Comparison of ENCODE assay signal across 1 cellular context in the genomic region with DNA sequence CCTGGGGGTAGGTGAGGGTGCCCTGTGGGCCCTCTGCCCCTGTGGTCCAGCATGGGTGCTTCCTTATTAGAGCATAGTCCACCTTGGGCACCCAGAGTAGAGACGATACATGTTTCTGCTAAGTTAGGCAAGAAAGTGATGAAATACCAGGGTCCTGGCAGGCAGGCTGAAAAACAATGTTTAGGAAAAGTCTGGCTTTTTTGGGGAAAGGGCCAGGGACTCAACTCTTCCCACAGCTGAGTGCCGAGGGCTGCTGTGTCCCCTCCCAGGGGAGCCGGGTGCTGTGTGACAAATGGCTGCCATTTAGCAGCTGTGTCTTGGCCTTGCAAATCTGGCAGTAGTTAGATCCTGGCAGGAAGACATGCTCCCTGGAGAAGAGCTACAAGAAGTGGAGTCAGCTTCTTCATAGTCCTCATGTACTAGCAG.
TF ChIP-seq lines count a peak whose summit lies in the region.

No MANE protein-coding gene starts in this region.

TF ChIP-seq in GM23338, 12 proteins besides CTCF, POLR2A, EP300 and RAD21:
- TF ChIP-seq, protein P1, sequence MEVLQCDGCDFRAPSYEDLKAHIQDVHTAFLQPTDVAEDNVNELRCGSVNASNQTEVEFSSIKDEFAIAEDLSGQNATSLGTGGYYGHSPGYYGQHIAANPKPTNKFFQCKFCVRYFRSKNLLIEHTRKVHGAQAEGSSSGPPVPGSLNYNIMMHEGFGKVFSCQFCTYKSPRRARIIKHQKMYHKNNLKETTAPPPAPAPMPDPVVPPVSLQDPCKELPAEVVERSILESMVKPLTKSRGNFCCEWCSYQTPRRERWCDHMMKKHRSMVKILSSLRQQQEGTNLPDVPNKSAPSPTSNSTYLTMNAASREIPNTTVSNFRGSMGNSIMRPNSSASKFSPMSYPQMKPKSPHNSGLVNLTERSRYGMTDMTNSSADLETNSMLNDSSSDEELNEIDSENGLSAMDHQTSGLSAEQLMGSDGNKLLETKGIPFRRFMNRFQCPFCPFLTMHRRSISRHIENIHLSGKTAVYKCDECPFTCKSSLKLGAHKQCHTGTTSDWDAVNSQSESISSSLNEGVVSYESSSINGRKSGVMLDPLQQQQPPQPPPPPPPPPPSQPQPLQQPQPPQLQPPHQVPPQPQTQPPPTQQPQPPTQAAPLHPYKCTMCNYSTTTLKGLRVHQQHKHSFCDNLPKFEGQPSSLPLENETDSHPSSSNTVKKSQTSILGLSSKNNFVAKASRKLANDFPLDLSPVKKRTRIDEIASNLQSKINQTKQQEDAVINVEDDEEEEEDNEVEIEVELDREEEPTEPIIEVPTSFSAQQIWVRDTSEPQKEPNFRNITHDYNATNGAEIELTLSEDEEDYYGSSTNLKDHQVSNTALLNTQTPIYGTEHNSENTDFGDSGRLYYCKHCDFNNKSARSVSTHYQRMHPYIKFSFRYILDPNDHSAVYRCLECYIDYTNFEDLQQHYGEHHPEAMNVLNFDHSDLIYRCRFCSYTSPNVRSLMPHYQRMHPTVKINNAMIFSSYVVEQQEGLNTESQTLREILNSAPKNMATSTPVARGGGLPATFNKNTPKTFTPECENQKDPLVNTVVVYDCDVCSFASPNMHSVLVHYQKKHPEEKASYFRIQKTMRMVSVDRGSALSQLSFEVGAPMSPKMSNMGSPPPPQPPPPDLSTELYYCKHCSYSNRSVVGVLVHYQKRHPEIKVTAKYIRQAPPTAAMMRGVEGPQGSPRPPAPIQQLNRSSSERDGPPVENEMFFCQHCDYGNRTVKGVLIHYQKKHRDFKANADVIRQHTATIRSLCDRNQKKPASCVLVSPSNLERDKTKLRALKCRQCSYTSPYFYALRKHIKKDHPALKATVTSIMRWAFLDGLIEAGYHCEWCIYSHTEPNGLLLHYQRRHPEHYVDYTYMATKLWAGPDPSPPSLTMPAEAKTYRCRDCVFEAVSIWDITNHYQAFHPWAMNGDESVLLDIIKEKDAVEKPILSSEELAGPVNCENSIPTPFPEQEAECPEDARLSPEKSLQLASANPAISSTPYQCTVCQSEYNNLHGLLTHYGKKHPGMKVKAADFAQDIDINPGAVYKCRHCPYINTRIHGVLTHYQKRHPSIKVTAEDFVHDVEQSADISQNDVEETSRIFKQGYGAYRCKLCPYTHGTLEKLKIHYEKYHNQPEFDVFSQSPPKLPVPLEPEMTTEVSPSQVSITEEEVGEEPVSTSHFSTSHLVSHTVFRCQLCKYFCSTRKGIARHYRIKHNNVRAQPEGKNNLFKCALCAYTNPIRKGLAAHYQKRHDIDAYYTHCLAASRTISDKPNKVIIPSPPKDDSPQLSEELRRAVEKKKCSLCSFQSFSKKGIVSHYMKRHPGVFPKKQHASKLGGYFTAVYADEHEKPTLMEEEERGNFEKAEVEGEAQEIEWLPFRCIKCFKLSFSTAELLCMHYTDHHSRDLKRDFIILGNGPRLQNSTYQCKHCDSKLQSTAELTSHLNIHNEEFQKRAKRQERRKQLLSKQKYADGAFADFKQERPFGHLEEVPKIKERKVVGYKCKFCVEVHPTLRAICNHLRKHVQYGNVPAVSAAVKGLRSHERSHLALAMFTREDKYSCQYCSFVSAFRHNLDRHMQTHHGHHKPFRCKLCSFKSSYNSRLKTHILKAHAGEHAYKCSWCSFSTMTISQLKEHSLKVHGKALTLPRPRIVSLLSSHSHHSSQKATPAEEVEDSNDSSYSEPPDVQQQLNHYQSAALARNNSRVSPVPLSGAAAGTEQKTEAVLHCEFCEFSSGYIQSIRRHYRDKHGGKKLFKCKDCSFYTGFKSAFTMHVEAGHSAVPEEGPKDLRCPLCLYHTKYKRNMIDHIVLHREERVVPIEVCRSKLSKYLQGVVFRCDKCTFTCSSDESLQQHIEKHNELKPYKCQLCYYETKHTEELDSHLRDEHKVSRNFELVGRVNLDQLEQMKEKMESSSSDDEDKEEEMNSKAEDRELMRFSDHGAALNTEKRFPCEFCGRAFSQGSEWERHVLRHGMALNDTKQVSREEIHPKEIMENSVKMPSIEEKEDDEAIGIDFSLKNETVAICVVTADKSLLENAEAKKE (CRISPR knock-in tag; IDR thresholded peaks at IDR 0.05) = no peak
- TF ChIP-seq STAT1 (IDR thresholded peaks at IDR 0.05; ENCODE audit: unreplicated experiment) (no peak), EZH2 (IDR thresholded peaks at IDR 0.05; ENCODE audit: low read depth, unreplicated experiment) (no peak), CREB1 (CRISPR knock-in tag; IDR thresholded peaks at IDR 0.05; ENCODE audit: low read depth) (no peak), EZH2phosphoT487 (IDR thresholded peaks at IDR 0.05; ENCODE audit: unreplicated experiment) (no peak), ZNF114 (CRISPR knock-in tag; IDR thresholded peaks at IDR 0.05) (no peak), POLR2AphosphoS5 (IDR thresholded peaks at IDR 0.05; ENCODE audit: low read depth) (no peak), ZNF331 (CRISPR knock-in tag; IDR thresholded peaks at IDR 0.05; ENCODE audit: low read depth) (no peak), NANOG (IDR thresholded peaks at IDR 0.05; ENCODE audit: borderline replicate concordance) (no peak), JUNB (IDR thresholded peaks at IDR 0.05; ENCODE audit: unreplicated experiment) (no peak)
- TF ChIP-seq, protein P2, sequence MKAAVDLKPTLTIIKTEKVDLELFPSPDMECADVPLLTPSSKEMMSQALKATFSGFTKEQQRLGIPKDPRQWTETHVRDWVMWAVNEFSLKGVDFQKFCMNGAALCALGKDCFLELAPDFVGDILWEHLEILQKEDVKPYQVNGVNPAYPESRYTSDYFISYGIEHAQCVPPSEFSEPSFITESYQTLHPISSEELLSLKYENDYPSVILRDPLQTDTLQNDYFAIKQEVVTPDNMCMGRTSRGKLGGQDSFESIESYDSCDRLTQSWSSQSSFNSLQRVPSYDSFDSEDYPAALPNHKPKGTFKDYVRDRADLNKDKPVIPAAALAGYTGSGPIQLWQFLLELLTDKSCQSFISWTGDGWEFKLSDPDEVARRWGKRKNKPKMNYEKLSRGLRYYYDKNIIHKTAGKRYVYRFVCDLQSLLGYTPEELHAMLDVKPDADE (IDR thresholded peaks at IDR 0.05) = no peak
- TF ChIP-seq, protein P3, sequence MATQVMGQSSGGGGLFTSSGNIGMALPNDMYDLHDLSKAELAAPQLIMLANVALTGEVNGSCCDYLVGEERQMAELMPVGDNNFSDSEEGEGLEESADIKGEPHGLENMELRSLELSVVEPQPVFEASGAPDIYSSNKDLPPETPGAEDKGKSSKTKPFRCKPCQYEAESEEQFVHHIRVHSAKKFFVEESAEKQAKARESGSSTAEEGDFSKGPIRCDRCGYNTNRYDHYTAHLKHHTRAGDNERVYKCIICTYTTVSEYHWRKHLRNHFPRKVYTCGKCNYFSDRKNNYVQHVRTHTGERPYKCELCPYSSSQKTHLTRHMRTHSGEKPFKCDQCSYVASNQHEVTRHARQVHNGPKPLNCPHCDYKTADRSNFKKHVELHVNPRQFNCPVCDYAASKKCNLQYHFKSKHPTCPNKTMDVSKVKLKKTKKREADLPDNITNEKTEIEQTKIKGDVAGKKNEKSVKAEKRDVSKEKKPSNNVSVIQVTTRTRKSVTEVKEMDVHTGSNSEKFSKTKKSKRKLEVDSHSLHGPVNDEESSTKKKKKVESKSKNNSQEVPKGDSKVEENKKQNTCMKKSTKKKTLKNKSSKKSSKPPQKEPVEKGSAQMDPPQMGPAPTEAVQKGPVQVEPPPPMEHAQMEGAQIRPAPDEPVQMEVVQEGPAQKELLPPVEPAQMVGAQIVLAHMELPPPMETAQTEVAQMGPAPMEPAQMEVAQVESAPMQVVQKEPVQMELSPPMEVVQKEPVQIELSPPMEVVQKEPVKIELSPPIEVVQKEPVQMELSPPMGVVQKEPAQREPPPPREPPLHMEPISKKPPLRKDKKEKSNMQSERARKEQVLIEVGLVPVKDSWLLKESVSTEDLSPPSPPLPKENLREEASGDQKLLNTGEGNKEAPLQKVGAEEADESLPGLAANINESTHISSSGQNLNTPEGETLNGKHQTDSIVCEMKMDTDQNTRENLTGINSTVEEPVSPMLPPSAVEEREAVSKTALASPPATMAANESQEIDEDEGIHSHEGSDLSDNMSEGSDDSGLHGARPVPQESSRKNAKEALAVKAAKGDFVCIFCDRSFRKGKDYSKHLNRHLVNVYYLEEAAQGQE (IDR thresholded peaks at IDR 0.05; ENCODE audit: unreplicated experiment) = no peak
